17 cellular contexts compared by ENCODE assay signal in the genomic region with DNA sequence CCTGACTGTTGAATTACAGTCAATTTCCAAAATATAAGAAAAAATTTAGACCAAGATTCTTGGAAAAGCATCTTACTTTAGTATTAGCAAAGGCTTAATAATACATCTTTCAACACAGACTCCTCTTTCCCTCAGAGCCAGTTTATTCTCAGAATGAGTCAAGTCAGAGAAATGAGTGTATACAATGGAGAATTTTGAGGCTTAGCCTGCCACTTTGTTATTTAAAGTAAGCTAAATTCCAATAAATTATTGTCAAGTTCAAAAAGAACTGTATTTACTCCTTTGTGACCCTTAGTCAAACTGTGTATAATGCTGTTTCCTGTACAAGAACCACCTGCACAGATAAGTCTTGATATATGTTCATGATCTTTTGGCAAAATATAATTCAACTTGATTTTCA.
DNase-seq lines count a peak whose midpoint lies in the region; ATAC-seq and TF ChIP-seq lines count a peak whose summit lies in the region.
"Had no signal": no experiment of that assay in that cellular context is flagged by ENCODE, and none has a peak within 500 bp of the region (broad histone marks: within the 10 kb centered on the region; RNA-seq: fewer than 3 reads in every experiment).

No MANE protein-coding gene starts in this region.

- no peak overlapping the region for H3K4ac ChIP-seq in neuronal stem cell (ENCODE audit: low read length)

- H4K8ac ChIP-seq in neuronal stem cell (ENCODE audit: low read depth, low read length), result no peak overlapping the region

- no peak overlapping the region for H3K14ac ChIP-seq in neuronal stem cell (ENCODE audit: low read length)

- H3K27ac ChIP-seq in DND-41 (ENCODE audit: low read length) (no peak overlapping the region), neuronal stem cell (replicated peaks; ENCODE audit: low read length) (no peak overlapping the region), PC-9 (no peak overlapping the region)
- H3K27ac ChIP-seq: A549 had no signal

- H3K79me2 ChIP-seq in DND-41 (ENCODE audit: insufficient read depth, low read length) (no peaks in the 10 kb centered on the region), PC-9 (ENCODE audit: low read depth) (no peaks in the 10 kb centered on the region)

- H3K27me3 ChIP-seq in DND-41 (ENCODE audit: insufficient read depth, low read length, poor library complexity) (no peaks in the 10 kb centered on the region), neuronal stem cell (ENCODE audit: control insufficient read depth in 3 of 3, insufficient read depth in 3 of 3, low read depth in 1 of 3, low read length in 3 of 3) (no peaks in the 10 kb centered on the region), PC-9 (ENCODE audit: insufficient read depth, low read depth) (no peaks in the 10 kb centered on the region)

- H2BK5ac ChIP-seq in neuronal stem cell (ENCODE audit: low read length), result no peak overlapping the region

- no peak overlapping the region for H3K18ac ChIP-seq in neuronal stem cell (ENCODE audit: low read length)

- CTCF ChIA-PET in PC-9 (lab: Charles Lee), result no interaction called here

- ATAC-seq in DND-41 (ENCODE audit: insufficient read depth, low read depth) (0 out of 3 replicates have a peak, but pooled peaks have one; percentile 39), HG03439 (IDR thresholded peaks at IDR 0.05; ENCODE audit: unreplicated experiment) (no peak)
- ATAC-seq: A549, GM23338, HCT116 had no signal

- H3K36me3 ChIP-seq in DND-41 (ENCODE audit: insufficient read depth, low read length) (no peaks in the 10 kb centered on the region), neuronal stem cell (replicated peaks in 1 of 2; ENCODE audit: control insufficient read depth in 2 of 2, insufficient read depth in 2 of 2, low read length in 2 of 2) (no peaks in the 10 kb centered on the region), PC-9 (ENCODE audit: low read depth) (no peaks in the 10 kb centered on the region)

- intact Hi-C loops in PC-9 (cut with micrococcal nuclease; ENCODE audit: unreplicated experiment), result loop anchor here (10.0 kb wide), 1 partner anchor 394 kb away; no protein-coding TSS in a partner anchor

- H2AFZ ChIP-seq in DND-41 (ENCODE audit: low read depth, low read length) (no peak overlapping the region), neuronal stem cell (ENCODE audit: low read length) (peak overlapping the region; percentile 35), PC-9 (no peak overlapping the region)
- H2AFZ ChIP-seq: GM23338 had no signal

- H4K91ac ChIP-seq in neuronal stem cell (ENCODE audit: low read depth, low read length, poor library complexity), result no peak overlapping the region

- H3F3A ChIP-seq in PC-9 (ENCODE audit: insufficient read depth, low read depth), result no peaks in the 10 kb centered on the region

- H3K9me3 ChIP-seq in DND-41 (ENCODE audit: insufficient read depth, low read length, severe bottlenecking) (no peaks in the 10 kb centered on the region), neuronal stem cell (replicated peaks in 1 of 2; ENCODE audit: control insufficient read depth in 2 of 2, insufficient read depth in 1 of 2, low read depth in 1 of 2, low read length in 2 of 2) (no peaks in the 10 kb centered on the region), PC-9 (ENCODE audit: insufficient read depth, low read depth) (no peaks in the 10 kb centered on the region)
- H3K9me3 ChIP-seq: A549 had no signal

- H3K9me2 ChIP-seq in PC-9 (ENCODE audit: insufficient read depth), result no peaks in the 10 kb centered on the region

- no TSS peak for BruUV-seq in PC-9 (replicated peaks; lab: Mats Ljungman, UMichigan)

- no peaks in the 10 kb centered on the region for H4K20me1 ChIP-seq in DND-41 (ENCODE audit: insufficient read depth, low read length)
- no peaks in the 10 kb centered on the region; the same call in 1 of the 2 replicates for H4K20me1 ChIP-seq in PC-9 (ENCODE audit: insufficient read depth)

- H3K9ac ChIP-seq in DND-41 (ENCODE audit: low read depth, low read length) (no peak overlapping the region), neuronal stem cell (ENCODE audit: low read depth, low read length, poor library complexity) (no peak overlapping the region)

- H2BK120ac ChIP-seq in neuronal stem cell (ENCODE audit: low read depth, low read length), result no peak overlapping the region

- DNase-seq in DMS79 treated with DMSO at 0.1 percent for 48 hours (lab: John Stamatoyannopoulos, UW) (peak; percentile 26), DMS79 (lab: John Stamatoyannopoulos, UW) (no peak), DND-41 (no peak), neuronal stem cell (ENCODE audit: low spot score) (no peak), PC-9 (no peak)
- DNase-seq: 8988T; C1 segment of cervical spinal cord; Calu3; CD4-positive, alpha-beta memory T cell; COR-L47; DMS53; GF-D8; H9 had no signal

- H2BK15ac ChIP-seq in neuronal stem cell (ENCODE audit: low read length), result no peak overlapping the region

- no peak overlapping the region for H2BK12ac ChIP-seq in neuronal stem cell (ENCODE audit: low read length)

- no peaks in the 10 kb centered on the region for H3K79me1 ChIP-seq in neuronal stem cell (ENCODE audit: low read depth, low read length)

- TF ChIP-seq CTCF in DND-41 (IDR thresholded peaks at IDR 0.05; ENCODE audit: borderline replicate concordance, extremely low read depth, low read length, poor library complexity, severe bottlenecking) (no peak), PC-9 (conservative IDR thresholded peaks at IDR 0.05) (no peak)

- H3K4me2 ChIP-seq in DND-41 (ENCODE audit: insufficient read depth, low read length) (no peak overlapping the region), neuronal stem cell (ENCODE audit: insufficient read depth, low read length, poor library complexity, severe bottlenecking) (no peak overlapping the region), PC-9 (no peak overlapping the region)
- H3K4me2 ChIP-seq: A549, GM23338 had no signal

- H3K4me3 ChIP-seq in DND-41 (ENCODE audit: low read depth in 1 of 2, low read length in 2 of 2) (no peak overlapping the region), neuronal stem cell (ENCODE audit: low read length in 2 of 2) (no peak overlapping the region), PC-9 (no peak overlapping the region)
- H3K4me3 ChIP-seq: A549, GM23338 had no signal

- no peak overlapping the region for H2AK5ac ChIP-seq in neuronal stem cell (ENCODE audit: low read depth, low read length)

- POLR2A ChIA-PET in PC-9 (lab: Charles Lee; ENCODE audit: unreplicated experiment), result no interaction called here

- H3K4me1 ChIP-seq in DND-41 (ENCODE audit: insufficient read depth, low read length), result no peaks in the 10 kb centered on the region
- no peaks in the 10 kb centered on the region for H3K4me1 ChIP-seq in neuronal stem cell (ENCODE audit: control insufficient read depth in 2 of 2, insufficient read depth in 1 of 2, low read depth in 1 of 2, low read length in 2 of 2)
- H3K4me1 ChIP-seq in PC-9 (replicated peaks; ENCODE audit: insufficient read depth), result no peaks in the 10 kb centered on the region
- H3K4me1 ChIP-seq: A549 had no signal

- H3K23ac ChIP-seq in neuronal stem cell (ENCODE audit: low read depth, low read length, poor library complexity), result no peak overlapping the region
